In the genomic region with DNA sequence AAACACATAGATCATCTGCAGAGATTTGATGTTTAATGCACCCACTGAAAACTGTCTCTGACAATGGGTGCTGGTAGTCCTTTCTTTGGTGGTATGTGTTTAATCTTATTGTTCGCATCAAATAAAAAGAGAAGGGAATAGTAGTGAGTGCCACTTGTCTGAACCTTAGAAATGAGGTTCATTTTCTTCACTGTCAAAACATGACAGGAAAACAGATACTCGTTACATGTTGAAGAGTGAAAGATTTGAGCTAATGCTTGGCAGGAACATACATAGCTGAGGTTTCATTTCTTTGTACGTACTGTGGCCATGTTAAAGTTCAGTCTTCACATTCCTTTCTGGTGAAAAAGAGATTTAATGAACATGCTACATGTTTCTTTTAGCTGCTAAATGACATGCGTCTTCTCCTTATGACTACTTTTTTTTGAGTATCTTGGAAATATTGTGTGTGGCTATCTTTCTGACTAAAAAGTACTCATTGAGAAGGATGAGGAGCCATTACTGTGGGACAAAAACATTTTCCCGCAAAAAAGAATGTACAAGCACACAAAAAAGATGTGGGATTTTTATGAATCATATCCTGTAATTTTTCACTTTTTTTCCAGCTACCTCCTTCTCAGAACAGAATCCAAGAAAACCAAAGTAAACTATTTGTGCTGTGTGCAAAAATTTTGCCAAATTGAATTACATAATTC, we compare ENCODE assay signal across 21 cellular contexts.
DNase-seq lines count a peak whose midpoint lies in the region; FAIRE-seq and TF ChIP-seq lines count a peak whose summit lies in the region.
"Had no signal": no experiment of that assay in that cellular context is flagged by ENCODE, and none has a peak within 500 bp of the region (broad histone marks: within the 10 kb centered on the region; RNA-seq: fewer than 3 reads in every experiment).

No MANE protein-coding gene starts in this region.

- no peak overlapping the region for H3K4me3 ChIP-seq in ascending aorta
- H3K4me3 ChIP-seq in smooth muscle cell = no peak overlapping the region
- H3K4me3 ChIP-seq: ovary, sigmoid colon had no signal

- H3K9me3 Mint-ChIP-seq in activated CD4-positive, alpha-beta T cell treated with anti-CD3 and anti-CD28 coated beads, Interleukin-2, amount 10 ng/mL, durations not matched to agents 24 days and 14 days = no peaks in the 10 kb centered on the region

- no peaks in the 10 kb centered on the region for H4K20me1 ChIP-seq in smooth muscle cell (ENCODE audit: low read depth)

- TF ChIP-seq CTCF in ascending aorta (IDR thresholded peaks at IDR 0.05) (no peak), smooth muscle cell (IDR thresholded peaks at IDR 0.05; ENCODE audit: borderline replicate concordance, insufficient read depth, poor library complexity, severe bottlenecking) (no peak)

- FAIRE-seq in H54 (lab: Jason Lieb, UNC) = peak; percentile 97
- FAIRE-seq: H1 had no signal

- H3K4me1 Mint-ChIP-seq in activated CD4-positive, alpha-beta T cell treated with anti-CD3 and anti-CD28 coated beads, Interleukin-2, amount 10 ng/mL, durations not matched to agents 24 days and 14 days = no peaks in the 10 kb centered on the region
- H3K4me1 Mint-ChIP-seq: central memory CD8-positive, alpha-beta T cell had no signal

- no peak for DNase-seq in H54 (ENCODE audit: insufficient read length, low spot score)
- no peak for DNase-seq in ascending aorta (ENCODE audit: low spot score in 2 of 2)
- peak; percentile 70 for DNase-seq in fibroblast of peridontal ligament (ENCODE audit: extremely low read depth)
- no peak for DNase-seq in smooth muscle cell (lab: John Stamatoyannopoulos, UW; ENCODE audit: unreplicated experiment)
- no peak for DNase-seq in NCI-H526 (lab: John Stamatoyannopoulos, UW)
- DNase-seq in activated CD4-positive, alpha-beta T cell treated with anti-CD3 and anti-CD28 coated beads, Interleukin-2, amount 10 ng/mL, durations not matched to agents 24 days and 14 days = no peak
- DNase-seq in COR-L47 (lab: John Stamatoyannopoulos, UW) = no peak
- DNase-seq: activated CD4-positive, alpha-beta T cell treated with anti-CD3 and anti-CD28 coated beads, Interleukin-2, amount 50 U/mL, for 48 hours; activated T-cell treated with anti-CD3 and anti-CD28 coated beads, Interleukin-2, amount 50 U/mL, for 4 hours; DMS 273 treated with DMSO at 0.1 percent for 48 hours; effector CD8-positive, alpha-beta T cell; foreskin melanocyte; KG1; NCI-H1105 treated with DMSO at 0.1 percent for 48 hours; NCI-H82; ovary; sigmoid colon; stimulated activated CD4-positive, alpha-beta T cell treated with anti-CD3 and anti-CD28 coated beads, Interleukin-2, amount 100 ng/mL, for 48 hours had no signal

- H3K27me3 Mint-ChIP-seq in activated CD4-positive, alpha-beta T cell treated with anti-CD3 and anti-CD28 coated beads, Interleukin-2, amount 10 ng/mL, durations not matched to agents 24 days and 14 days = no peaks in the 10 kb centered on the region
- H3K27me3 Mint-ChIP-seq: central memory CD8-positive, alpha-beta T cell had no signal

- H3K36me3 ChIP-seq in ascending aorta (no peaks in the 10 kb centered on the region), smooth muscle cell (ENCODE audit: low read depth) (no peaks in the 10 kb centered on the region)
- H3K36me3 ChIP-seq: ovary, sigmoid colon had no signal

- no peak overlapping the region for H3K27ac Mint-ChIP-seq in activated CD4-positive, alpha-beta T cell treated with anti-CD3 and anti-CD28 coated beads, Interleukin-2, amount 10 ng/mL, durations not matched to agents 24 days and 14 days
- H3K27ac Mint-ChIP-seq: activated naive CD4-positive, alpha-beta T cell treated with anti-CD3 and anti-CD28 coated beads, Interleukin-2, amount 50 U/mL, for 72 hours had no signal

- peak overlapping the region; percentile 5 for H2AFZ ChIP-seq in smooth muscle cell (ENCODE audit: low read depth)

- peak overlapping the region; percentile 36 for H3K4me2 ChIP-seq in smooth muscle cell

- no peaks in the 10 kb centered on the region for H3K79me2 ChIP-seq in smooth muscle cell (ENCODE audit: low read depth)

- no peaks in the 10 kb centered on the region for H3K4me1 ChIP-seq in ascending aorta
- H3K4me1 ChIP-seq in smooth muscle cell (ENCODE audit: low read depth) = no peaks in the 10 kb centered on the region
- H3K4me1 ChIP-seq: sigmoid colon had no signal

- 72% methylated on average over 5 of the region's 5 CpGs for WGBS in smooth muscle cell (ENCODE audit: low lambda C conversion rate)

- intact Hi-C loops in ascending aorta (cut with DNase I) = no loop called here
- intact Hi-C loops in activated CD4-positive, alpha-beta T cell treated with anti-CD3 and anti-CD28 coated beads, Interleukin-2, amount 10 ng/mL, durations not matched to agents 24 days and 14 days (cut with micrococcal nuclease) = no loop called here

- no peak overlapping the region for H3K9ac ChIP-seq in smooth muscle cell (ENCODE audit: low read depth)

- peak overlapping the region; percentile 8 to 34 for H3K27ac ChIP-seq in ascending aorta
- peak overlapping the region; percentile 13 for H3K27ac ChIP-seq in smooth muscle cell (ENCODE audit: low read depth)
- H3K27ac ChIP-seq: ovary, sigmoid colon had no signal

- H3K27me3 ChIP-seq in ascending aorta (no peaks in the 10 kb centered on the region), smooth muscle cell (ENCODE audit: low read depth) (no peaks in the 10 kb centered on the region)
- H3K27me3 ChIP-seq: ovary, sigmoid colon had no signal

- H3K9me3 ChIP-seq in ascending aorta = no peaks in the 10 kb centered on the region
- no peaks in the 10 kb centered on the region for H3K9me3 ChIP-seq in smooth muscle cell (replicated peaks; ENCODE audit: low read depth)
- H3K9me3 ChIP-seq: ovary, sigmoid colon had no signal

- H3K36me3 Mint-ChIP-seq in activated CD4-positive, alpha-beta T cell treated with anti-CD3 and anti-CD28 coated beads, Interleukin-2, amount 10 ng/mL, durations not matched to agents 24 days and 14 days (ENCODE audit: low read depth) = no peaks in the 10 kb centered on the region
- H3K36me3 Mint-ChIP-seq: activated naive CD4-positive, alpha-beta T cell treated with anti-CD3 and anti-CD28 coated beads, Interleukin-2, amount 50 U/mL, for 72 hours had no signal

- no peaks in the 10 kb centered on the region for H3F3A ChIP-seq in smooth muscle cell (ENCODE audit: low read depth)

- no peak overlapping the region for H3K4me3 Mint-ChIP-seq in activated CD4-positive, alpha-beta T cell treated with anti-CD3 and anti-CD28 coated beads, Interleukin-2, amount 10 ng/mL, durations not matched to agents 24 days and 14 days
- H3K4me3 Mint-ChIP-seq: activated T-cell treated with anti-CD3 and anti-CD28 coated beads, Interleukin-2, amount 50 U/mL, for 4 hours; central memory CD8-positive, alpha-beta T cell had no signal

- no peak for TF ChIP-seq POLR2A in H54 (IDR thresholded peaks at IDR 0.05; ENCODE audit: low read depth, low read length)
